Comparison of ENCODE assay signal across 13 cellular contexts in genomic region chr22:29320546-29320945, GRCh38. TPM values are rescaled to one million over a fixed set of nuclear protein-coding genes. Genes with fewer than 3 reads are reported as not detected.
DNase-seq lines count a peak whose midpoint lies in the region; ATAC-seq and TF ChIP-seq lines count a peak whose summit lies in the region.
"Had no signal": no experiment of that assay in that cellular context is flagged by ENCODE, and none has a peak within 500 bp of the region (broad histone marks: within the 10 kb centered on the region; RNA-seq: fewer than 3 reads in every experiment).

No MANE protein-coding gene starts in this region.

- H3K27me3 Mint-ChIP-seq in stimulated activated memory B cell treated with anti-CD40 and anti-IgM and Interleukin-4, amounts not matched to agents 10 μg/mL and 1 μg/mL and 100 μg/mL, for 72 hours = peaks cover 10% of the 10 kb centered on the region

- H3K4me1 ChIP-seq in left ventricle myocardium inferior (peaks cover 5% of the 10 kb centered on the region), PC-3 (ENCODE audit: insufficient read depth, low read length) (no peaks in the 10 kb centered on the region)
- H3K4me1 ChIP-seq: pancreas had no signal

- peaks cover 5% of the 10 kb centered on the region for H3K4me1 Mint-ChIP-seq in stimulated activated memory B cell treated with anti-CD40 and anti-IgM and Interleukin-4, amounts not matched to agents 10 μg/mL and 1 μg/mL and 100 μg/mL, for 72 hours

- POLR2A ChIA-PET in PC-3 (lab: Charles Lee; ENCODE audit: unreplicated experiment) = interaction anchor here (0.6 kb wide), 1 partner anchor 25 kb away, joined by 3 read pairs; no protein-coding TSS in a partner anchor

- H3K9me2 ChIP-seq in PC-3 (replicated peaks; ENCODE audit: low read length) = no peaks in the 10 kb centered on the region

- H3K9me3 ChIP-seq in left ventricle myocardium inferior (replicated peaks) (no peaks in the 10 kb centered on the region), PC-3 (ENCODE audit: low read length) (no peaks in the 10 kb centered on the region)
- H3K9me3 ChIP-seq: pancreas, Peyer's patch had no signal

- TF ChIP-seq CTCF in left ventricle myocardium inferior (IDR thresholded peaks at IDR 0.05; ENCODE audit: borderline replicate concordance) (peak; percentile 13), PC-3 (conservative IDR thresholded peaks at IDR 0.05; ENCODE audit: low read depth, low read length) (peak; percentile 40; the same call in 1 of the 2 replicates), cardiac fibroblast (IDR thresholded peaks at IDR 0.05; ENCODE audit: low read depth, low read length) (peak; percentile 20)

- H3K27me3 ChIP-seq in left ventricle myocardium inferior (ENCODE audit: low read depth) = peaks cover 10% of the 10 kb centered on the region
- no peaks in the 10 kb centered on the region for H3K27me3 ChIP-seq in PC-3 (ENCODE audit: low read length)

- DNase-seq in left ventricle myocardium inferior (no peak), Right ventricle myocardium superior (no peak), PC-3 (no peak), cardiac fibroblast (ENCODE audit: low read depth in 2 of 2) (no peak), SHP77 (lab: John Stamatoyannopoulos, UW) (no peak), amniotic stem cell (lab: John Stamatoyannopoulos, UW) (no peak)
- DNase-seq: activated naive CD4-positive, alpha-beta T cell treated with Interleukin-2 at 50 U/mL for 16 hours; pancreas; Peyer's patch; T1000 had no signal

- CTCF ChIA-PET in PC-3 (lab: Charles Lee) = interaction anchor here (0.8 to 1.0 kb wide), 3 partner anchors 18 to 381 kb away, joined by 4 to 7 read pairs (median 5); no protein-coding TSS in a partner anchor

- H3K27ac ChIP-seq in left ventricle myocardium inferior (replicated peaks) (no peak overlapping the region), PC-3 (ENCODE audit: low read length) (no peak overlapping the region)
- H3K27ac ChIP-seq: coronary artery, pancreas, Peyer's patch had no signal

- no peaks in the 10 kb centered on the region for H3K9me3 Mint-ChIP-seq in stimulated activated memory B cell treated with anti-CD40 and anti-IgM and Interleukin-4, amounts not matched to agents 10 μg/mL and 1 μg/mL and 100 μg/mL, for 72 hours

- H4K20me1 ChIP-seq in PC-3 (ENCODE audit: low read length) = no peaks in the 10 kb centered on the region

- no peaks in the 10 kb centered on the region for H3K36me3 Mint-ChIP-seq in stimulated activated memory B cell treated with anti-CD40 and anti-IgM and Interleukin-4, amounts not matched to agents 10 μg/mL and 1 μg/mL and 100 μg/mL, for 72 hours

- no peak overlapping the region for H3K4me2 ChIP-seq in PC-3 (ENCODE audit: low read length)

- BruUV-seq in PC-3 (replicated peaks; lab: Mats Ljungman, UMichigan) = no TSS peak

- no peaks in the 10 kb centered on the region for H3F3A ChIP-seq in PC-3 (ENCODE audit: low read length, unreplicated experiment)

- H2AFZ ChIP-seq in PC-3 (ENCODE audit: low read length) = no peak overlapping the region

- H3K9ac ChIP-seq in PC-3 (ENCODE audit: low read length) = no peak overlapping the region

- H3K36me3 ChIP-seq in left ventricle myocardium inferior = no peaks in the 10 kb centered on the region
- no peaks in the 10 kb centered on the region for H3K36me3 ChIP-seq in PC-3 (ENCODE audit: low read depth, low read length)
- H3K36me3 ChIP-seq: pancreas, Peyer's patch had no signal

- H3K79me2 ChIP-seq in PC-3 (ENCODE audit: low read length) = no peaks in the 10 kb centered on the region

- H3K27ac Mint-ChIP-seq in stimulated activated memory B cell treated with anti-CD40 and anti-IgM and Interleukin-4, amounts not matched to agents 10 μg/mL and 1 μg/mL and 100 μg/mL, for 72 hours = no peak overlapping the region

- ATAC-seq in Right ventricle myocardium superior (ENCODE audit: poor library complexity) = no peak
- peak; percentile 31; the same call in 1 of the 2 replicates for ATAC-seq in PC-3
- no peak for ATAC-seq in HG03280 (IDR thresholded peaks at IDR 0.05; ENCODE audit: unreplicated experiment)
- ATAC-seq in stimulated activated memory B cell treated with anti-CD40 and anti-IgM and Interleukin-4, amounts not matched to agents 10 μg/mL and 1 μg/mL and 100 μg/mL, for 72 hours = no peak

- intact Hi-C loops in left ventricle myocardium inferior (cut with micrococcal nuclease) = no loop called here
- intact Hi-C loops in Right ventricle myocardium superior (cut with DNase I) = no loop called here
- intact Hi-C loops in PC-3 (cut with micrococcal nuclease) = no loop called here

- H3K4me3 ChIP-seq in left ventricle myocardium inferior (no peak overlapping the region), PC-3 (ENCODE audit: low read length) (no peak overlapping the region), cardiac fibroblast (replicated peaks in 1 of 2; ENCODE audit: low read depth in 2 of 2, low read length in 2 of 2) (no peak overlapping the region)
- H3K4me3 ChIP-seq: coronary artery, pancreas, Peyer's patch had no signal

- no peak overlapping the region for H3K4me3 Mint-ChIP-seq in stimulated activated memory B cell treated with anti-CD40 and anti-IgM and Interleukin-4, amounts not matched to agents 10 μg/mL and 1 μg/mL and 100 μg/mL, for 72 hours

RNA-seq across cellular contexts. Expression of gene RASL10A, which starts 5.0 kb away (rescaled TPM):
- total RNA-seq in left ventricle myocardium inferior = 1.4 TPM
- total RNA-seq in Right ventricle myocardium superior = 1.3 TPM
- total RNA-seq in PC-3 (2014; rRNA removed) = 1.4 TPM in 1 of 2 replicates, not detected in the other

RNA-seq across cellular contexts. Expression of gene GAS2L1, which starts 14.1 kb away (rescaled TPM):
- total RNA-seq in left ventricle myocardium inferior (22.4 TPM), Right ventricle myocardium superior (24.4 TPM), PC-3 (2014; rRNA removed) (58.4 and 75.7 TPM in 2 replicates)

RNA-seq across cellular contexts. Expression of gene EWSR1, which starts 52.5 kb away (rescaled TPM):
- total RNA-seq in left ventricle myocardium inferior (122 TPM), Right ventricle myocardium superior (108 TPM), PC-3 (2014; rRNA removed) (288 and 321 TPM in 2 replicates)

RNA-seq across cellular contexts. Expression of gene RHBDD3, which starts 52.8 kb away (rescaled TPM):
- total RNA-seq in left ventricle myocardium inferior (15.0 TPM), Right ventricle myocardium superior (11.7 TPM), PC-3 (2014; rRNA removed) (23.7 and 33.1 TPM in 2 replicates)
